Comparison of ENCODE assay signal across 8 cellular contexts in genomic region chr4:99893991-99894981, GRCh38. TPM values are rescaled to one million over a fixed set of nuclear protein-coding genes. Genes with fewer than 3 reads are reported as not detected.
DNase-seq lines count a peak whose midpoint lies in the region; ATAC-seq and TF ChIP-seq lines count a peak whose summit lies in the region.

LAMTOR3 (minus strand) TSS chr4:99894427; CDS start chr4:99893963, 464 bp downstream.

- H3K36me3 Mint-ChIP-seq in activated naive CD4-positive, alpha-beta T cell treated with anti-CD3 and anti-CD28 coated beads, Interleukin-2, amount 10 ng/mL, durations not matched to agents 7 days and 5 days: peaks cover 22% of the 10 kb centered on the region

- no peaks in the 10 kb centered on the region for H3K27me3 ChIP-seq in neutrophil

- H3K4me3 ChIP-seq in SK-N-MC (peak within 1 kb of the TSS; percentile 95), neutrophil (ENCODE audit: low read depth in 1 of 2, low read length in 1 of 2) (peak within 1 kb of the TSS; percentile 80)

- CTCF ChIA-PET in activated naive CD4-positive, alpha-beta T cell treated with anti-CD3 and anti-CD28 coated beads, Interleukin-2, amount 10 ng/mL, durations not matched to agents 7 days and 5 days (lab: Charles Lee): interaction anchor here (1.1 to 2.0 kb wide), 4 partner anchors 54 to 331 kb away, joined by 3 to 12 read pairs (median 5); partner anchors contain the start of gene TRMT10A

- H3K9me3 ChIP-seq in SK-N-MC (ENCODE audit: low read depth, low read length) (no peaks in the 10 kb centered on the region), neutrophil (no peaks in the 10 kb centered on the region)

- DNase-seq in GM04504 (ENCODE audit: low read depth) (peak; percentile 76), NCI-H1048 (lab: John Stamatoyannopoulos, UW) (peak; percentile 73), SK-N-MC (ENCODE audit: low read depth, low spot score) (peak; percentile 20), germinal center (ENCODE audit: low spot score) (peak; percentile 93)
- peak; percentile 93 for DNase-seq in activated naive CD4-positive, alpha-beta T cell treated with anti-CD3 and anti-CD28 coated beads, Interleukin-2, amount 10 ng/mL, durations not matched to agents 7 days and 5 days

- H3K36me3 ChIP-seq in SK-N-MC (ENCODE audit: insufficient read depth, low read length): peaks cover 7% of the 10 kb centered on the region; the same call in 1 of the 2 replicates
- H3K36me3 ChIP-seq in neutrophil: peaks cover 11% of the 10 kb centered on the region

- H3K4me1 Mint-ChIP-seq in activated naive CD4-positive, alpha-beta T cell treated with anti-CD3 and anti-CD28 coated beads, Interleukin-2, amount 10 ng/mL, durations not matched to agents 7 days and 5 days: peaks cover 44% of the 10 kb centered on the region

- no peaks in the 10 kb centered on the region for H3K9me3 Mint-ChIP-seq in activated naive CD4-positive, alpha-beta T cell treated with anti-CD3 and anti-CD28 coated beads, Interleukin-2, amount 10 ng/mL, durations not matched to agents 7 days and 5 days

- peaks cover 26 to 43% of the 10 kb centered on the region in 2 experiments for H3K4me1 ChIP-seq in neutrophil (ENCODE audit: control insufficient read depth in 1 of 2, insufficient read depth in 1 of 2, low read depth in 1 of 2, low read length in 1 of 2)

- ATAC-seq in HG02571 (IDR thresholded peaks at IDR 0.05; ENCODE audit: unreplicated experiment): peak; percentile 99

- peak within 1 kb of the TSS; percentile 95 for H3K27ac Mint-ChIP-seq in activated naive CD4-positive, alpha-beta T cell treated with anti-CD3 and anti-CD28 coated beads, Interleukin-2, amount 10 ng/mL, durations not matched to agents 7 days and 5 days

- peak within 1 kb of the TSS; percentile 91 for H3K9ac ChIP-seq in SK-N-MC (ENCODE audit: insufficient read length)

- H3K27me3 Mint-ChIP-seq in activated naive CD4-positive, alpha-beta T cell treated with anti-CD3 and anti-CD28 coated beads, Interleukin-2, amount 10 ng/mL, durations not matched to agents 7 days and 5 days: no peaks in the 10 kb centered on the region

- H3K27ac ChIP-seq in SK-N-MC (peak within 1 kb of the TSS; percentile 58), neutrophil (peak within 1 kb of the TSS; percentile 98)

- peak within 1 kb of the TSS; percentile 93 for H3K4me3 Mint-ChIP-seq in activated naive CD4-positive, alpha-beta T cell treated with anti-CD3 and anti-CD28 coated beads, Interleukin-2, amount 10 ng/mL, durations not matched to agents 7 days and 5 days

- TF ChIP-seq CTCF in neutrophil (IDR thresholded peaks at IDR 0.05): no peak
- TF ChIP-seq CTCF in subcutaneous adipose tissue (IDR thresholded peaks at IDR 0.05; ENCODE audit: low read depth): no peak

RNA-seq across cellular contexts. Expression of gene LAMTOR3, which starts in this region (rescaled TPM):
- 10 to 100 TPM; 27.3 to 63.6 (median 52.5) TPM for total RNA-seq in subcutaneous adipose tissue

Comparison
In these comparisons a context has a peak if more than half of its experiments do, and no peak if none do; other contexts are left out.
1. Peak in every context shown above with its lines: DNase-seq, ATAC-seq, H3K4me3 ChIP-seq and H3K27ac ChIP-seq.
2. DNase-seq: peak in every context shown above with its lines; median percentile 93 in activated naive CD4-positive, alpha-beta T cell treated with anti-CD3 and anti-CD28 coated beads, Interleukin-2, amount 10 ng/mL, durations not matched to agents 7 days and 5 days; 93 in germinal center; 76 in GM04504; 73 in NCI-H1048; 20 in SK-N-MC.